ENCODE assay signal across 9 cellular contexts in genomic region chr3:108089544-108089943, GRCh38. TPM values are rescaled to one million over a fixed set of nuclear protein-coding genes. Genes with fewer than 3 reads are reported as not detected.
DNase-seq lines count a peak whose midpoint lies in the region; ATAC-seq, FAIRE-seq and TF ChIP-seq lines count a peak whose summit lies in the region.
"Had no signal": no experiment of that assay in that cellular context is flagged by ENCODE, and none has a peak within 500 bp of the region (broad histone marks: within the 10 kb centered on the region; RNA-seq: fewer than 3 reads in every experiment).

No MANE protein-coding gene starts in this region.

- H3K27ac ChIP-seq in esophagus squamous epithelium = peak overlapping the region; percentile 90 to 96 (median 92)
- peak overlapping the region; percentile 82 for H3K27ac ChIP-seq in psoas muscle

- H3K4me1 ChIP-seq in esophagus squamous epithelium (peaks cover 12 to 60% (median 15%) of the 10 kb centered on the region in 3 donors), psoas muscle (peaks cover 7% of the 10 kb centered on the region)

- no peak for ATAC-seq in psoas muscle
- ATAC-seq in GM18861 (IDR thresholded peaks at IDR 0.05; ENCODE audit: unreplicated experiment) = no peak

- no peak for TF ChIP-seq POLR2A in esophagus squamous epithelium (IDR thresholded peaks at IDR 0.05)

- peak overlapping the region; percentile 80 for H3K4me3 ChIP-seq in GM12864 (ENCODE audit: low read depth, low read length)
- H3K4me3 ChIP-seq in esophagus squamous epithelium = peak overlapping the region; percentile 71 to 95 (median 84)
- H3K4me3 ChIP-seq in psoas muscle = peak overlapping the region; percentile 91

- no peaks in the 10 kb centered on the region for H3K9me3 ChIP-seq in esophagus squamous epithelium
- H3K9me3 ChIP-seq in psoas muscle = no peaks in the 10 kb centered on the region

- no peak for FAIRE-seq in frontal cortex (lab: Jason Lieb, UNC)
- FAIRE-seq: TTC549 had no signal

- intact Hi-C loops in esophagus squamous epithelium (cut with DNase I) = no loop called here
- intact Hi-C loops in psoas muscle (cut with DNase I) = no loop called here

- TF ChIP-seq CTCF in GM12864 (IDR thresholded peaks at IDR 0.05; ENCODE audit: low read depth, low read length, missing control alignments) = no peak
- TF ChIP-seq CTCF in esophagus squamous epithelium (IDR thresholded peaks at IDR 0.05) = no peak
- TF ChIP-seq CTCF in psoas muscle (IDR thresholded peaks at IDR 0.05) = no peak

- H3K27me3 ChIP-seq in esophagus squamous epithelium (no peaks in the 10 kb centered on the region), psoas muscle (ENCODE audit: insufficient read depth in 3 of 3, low read length in 2 of 3) (no peaks in the 10 kb centered on the region)

- DNase-seq in GM12864 (ENCODE audit: low read depth) = no peak
- DNase-seq in OCI-M1 (lab: John Stamatoyannopoulos, UW) = peak; percentile 58
- no peak for DNase-seq in esophagus squamous epithelium (lab: John Stamatoyannopoulos, UW)
- no peak for DNase-seq in psoas muscle
- DNase-seq in SIG-M5 treated with dmso at 0.1 percent for 504 hours (lab: John Stamatoyannopoulos, UW; ENCODE audit: unreplicated experiment) = no peak
- no peak for DNase-seq in frontal cortex (ENCODE audit: low spot score in 2 of 2)
- DNase-seq in AML-193 (lab: John Stamatoyannopoulos, UW) = no peak

- H3K36me3 ChIP-seq in esophagus squamous epithelium (no peaks in the 10 kb centered on the region), psoas muscle (ENCODE audit: insufficient read depth in 1 of 2, low read depth in 1 of 2) (no peaks in the 10 kb centered on the region)

- WGBS in esophagus squamous epithelium, 2 donors = 1% methylated on average over 7 of the region's 7 CpGs
- WGBS in psoas muscle, 3 donors = 13 to 15% (median 13%) methylated on average over 7 of the region's 7 CpGs

RNA-seq across cellular contexts. Expression of gene CD47, which starts 1.3 kb away (rescaled TPM):
- total RNA-seq in esophagus squamous epithelium = 100 to 1,000 TPM in 2 of 4 donors, 10 to 100 TPM in 2; 79.0 to 177 (median 115) TPM
- 10 to 100 TPM; 12.9 to 26.5 (median 17.5) TPM for total RNA-seq in psoas muscle
- 10 to 100 TPM; 12.2 to 53.1 (median 14.7) TPM for polyA plus RNA-seq in psoas muscle
- total RNA-seq in frontal cortex = 444 TPM
